28 cellular contexts compared by ENCODE assay signal in the genomic region with DNA sequence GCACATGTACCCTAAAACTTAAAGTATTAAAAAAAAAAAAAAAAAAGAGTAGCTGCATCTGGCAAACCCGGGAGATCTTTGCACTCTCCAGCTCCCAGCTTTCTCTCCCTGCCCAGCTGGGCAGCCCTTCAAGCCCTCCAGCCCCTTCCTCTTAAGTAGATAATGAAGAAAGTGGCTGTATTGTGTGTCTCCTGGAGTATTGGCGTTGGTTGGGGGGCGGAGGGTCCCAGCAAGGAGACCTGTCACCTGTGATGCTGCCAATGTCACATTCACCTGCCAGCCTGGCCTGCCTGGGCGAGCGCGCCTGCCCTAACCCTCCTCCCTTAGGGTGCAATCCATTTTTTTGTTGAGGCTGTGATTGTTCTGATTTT. TPM values are rescaled to one million over a fixed set of nuclear protein-coding genes. Genes with fewer than 3 reads are reported as not detected.
DNase-seq lines count a peak whose midpoint lies in the region; ATAC-seq and TF ChIP-seq lines count a peak whose summit lies in the region.
"Had no signal": no experiment of that assay in that cellular context is flagged by ENCODE, and none has a peak within 500 bp of the region (broad histone marks: within the 10 kb centered on the region; RNA-seq: fewer than 3 reads in every experiment).

No MANE protein-coding gene starts in this region.

- H3K27me3 Mint-ChIP-seq in WTC11 (ENCODE audit: low read depth) (peaks cover 64% of the 10 kb centered on the region), mesothelial cell of epicardium (ENCODE audit: low read depth) (peaks cover 75% of the 10 kb centered on the region)

- TF ChIP-seq CTCF in 22Rv1 (IDR thresholded peaks at IDR 0.05): no peak
- no peak for TF ChIP-seq CTCF in WTC11 (IDR thresholded peaks at IDR 0.05)
- TF ChIP-seq CTCF in mesothelial cell of epicardium (IDR thresholded peaks at IDR 0.05; ENCODE audit: unreplicated experiment): no peak

- H3K4me3 ChIP-seq in neuronal stem cell (ENCODE audit: low read length in 2 of 2): no peak overlapping the region

- H3K4ac ChIP-seq in neuronal stem cell (ENCODE audit: low read length): no peak overlapping the region

- H2BK15ac ChIP-seq in neuronal stem cell (ENCODE audit: low read length): no peak overlapping the region

- peaks cover 2% of the 10 kb centered on the region for H3K79me1 ChIP-seq in neuronal stem cell (ENCODE audit: low read depth, low read length)

- H3K36me3 Mint-ChIP-seq in WTC11 (no peaks in the 10 kb centered on the region), mesothelial cell of epicardium (peaks cover 2% of the 10 kb centered on the region)
- H3K36me3 Mint-ChIP-seq: CD14-positive monocyte had no signal

- WGBS in neuronal stem cell (ENCODE audit: extremely low coverage in 2 of 2, insufficient read length in 2 of 2, insufficient replicate concordance in 1 of 2), 2 donors: no CpG with 5 or more reads among the region's 6 CpGs

- H4K91ac ChIP-seq in neuronal stem cell (ENCODE audit: low read depth, low read length, poor library complexity): no peak overlapping the region

- CTCF ChIA-PET in WTC11 (lab: Charles Lee): interaction anchor here (0.6 to 3.7 kb wide), 3 partner anchors 14 to 52 kb away, joined by 3 to 23 read pairs (median 4); no protein-coding TSS in a partner anchor

- H3K4me1 Mint-ChIP-seq in WTC11: peaks cover 11% of the 10 kb centered on the region
- peaks cover 5% of the 10 kb centered on the region for H3K4me1 Mint-ChIP-seq in mesothelial cell of epicardium

- H3K9me3 ChIP-seq in neuronal stem cell (replicated peaks in 1 of 2; ENCODE audit: control insufficient read depth in 2 of 2, insufficient read depth in 1 of 2, low read depth in 1 of 2, low read length in 2 of 2): peaks cover 0 to 4% of the 10 kb centered on the region in 2 donors
- H3K9me3 ChIP-seq: SK-N-SH had no signal

- H2BK5ac ChIP-seq in neuronal stem cell (ENCODE audit: low read length): no peak overlapping the region

- no peaks in the 10 kb centered on the region for H3K4me1 ChIP-seq in neuronal stem cell (ENCODE audit: control insufficient read depth in 2 of 2, insufficient read depth in 1 of 2, low read depth in 1 of 2, low read length in 2 of 2)

- H3K27ac Mint-ChIP-seq in WTC11 (no peak overlapping the region), mesothelial cell of epicardium (no peak overlapping the region)
- H3K27ac Mint-ChIP-seq: CD14-positive monocyte, H9, HFFc6 had no signal

- no peak overlapping the region for H3K4me2 ChIP-seq in neuronal stem cell (ENCODE audit: insufficient read depth, low read length, poor library complexity, severe bottlenecking)
- H3K4me2 ChIP-seq: SK-N-SH had no signal

- H3K27me3 ChIP-seq in neuronal stem cell (ENCODE audit: control insufficient read depth in 3 of 3, insufficient read depth in 3 of 3, low read depth in 1 of 3, low read length in 3 of 3): peaks cover 12 to 47% (median 35%) of the 10 kb centered on the region in 3 experiments

- H3K4me3 Mint-ChIP-seq in WTC11 (0 out of 2 replicates have a peak overlapping the region, but pooled peaks have one; percentile 14), mesothelial cell of epicardium (no peak overlapping the region)
- H3K4me3 Mint-ChIP-seq: HFFc6 had no signal

- H2AFZ ChIP-seq in neuronal stem cell (ENCODE audit: low read length): no peak overlapping the region

- POLR2A ChIA-PET in WTC11 (lab: Charles Lee): no interaction called here

- H3K23ac ChIP-seq in neuronal stem cell (ENCODE audit: low read depth, low read length, poor library complexity): no peak overlapping the region

- intact Hi-C loops in Right ventricle myocardium inferior (cut with DNase I): no loop called here

- DNase-seq in WTC11 (ENCODE audit: low spot score): no peak
- DNase-seq in left lobe of liver (ENCODE audit: low spot score): no peak
- DNase-seq in neuronal stem cell (ENCODE audit: low spot score): no peak
- no peak for DNase-seq in mesothelial cell of epicardium (ENCODE audit: low spot score in 2 of 2, unreplicated experiment in 2 of 2)
- DNase-seq in Right ventricle myocardium inferior (ENCODE audit: missing footprints): no peak
- DNase-seq: AML-193; COR-L47; H9; HFFc6; KG1; NCI-H1092; NCI-H1436 treated with DMSO at 0.1 percent for 48 hours; NCI-H1930; NCI-H2227 treated with DMSO at 0.1 percent for 48 hours; NCI-H510A treated with DMSO at 0.1 percent for 48 hours; NCI-H748 treated with DMSO at 0.1 percent for 48 hours; NK-92 treated with Interleukin-12 subunit alpha and Interleukin-12 subunit beta, amount 100 ng/mL, for 24 hours; SIG-M5; SK-N-SH had no signal

- no peaks in the 10 kb centered on the region for H3K36me3 ChIP-seq in neuronal stem cell (replicated peaks in 1 of 2; ENCODE audit: control insufficient read depth in 2 of 2, insufficient read depth in 2 of 2, low read length in 2 of 2)

- no peak overlapping the region for H3K9ac ChIP-seq in neuronal stem cell (ENCODE audit: low read depth, low read length, poor library complexity)
- H3K9ac ChIP-seq: SK-N-SH had no signal

- no peak overlapping the region for H3K14ac ChIP-seq in neuronal stem cell (ENCODE audit: low read length)

- H2BK12ac ChIP-seq in neuronal stem cell (ENCODE audit: low read length): no peak overlapping the region

- ATAC-seq in WTC11 (no peak), left lobe of liver (peak; percentile 14), HG03457 (IDR thresholded peaks at IDR 0.05; ENCODE audit: unreplicated experiment) (no peak), HG03432 (IDR thresholded peaks at IDR 0.05; ENCODE audit: unreplicated experiment) (no peak), Right ventricle myocardium inferior (no peak)

- H3K27ac ChIP-seq in 22Rv1 (peak overlapping the region; percentile 82), neuronal stem cell (replicated peaks; ENCODE audit: low read length) (no peak overlapping the region)
- H3K27ac ChIP-seq: RWPE1 had no signal

- peak overlapping the region; percentile 48 for H3K18ac ChIP-seq in neuronal stem cell (ENCODE audit: low read length)

- no peak overlapping the region for H4K8ac ChIP-seq in neuronal stem cell (ENCODE audit: low read depth, low read length)

- H2AK5ac ChIP-seq in neuronal stem cell (ENCODE audit: low read depth, low read length): no peak overlapping the region

- no peak overlapping the region for H2BK120ac ChIP-seq in neuronal stem cell (ENCODE audit: low read depth, low read length)

- H3K9me3 Mint-ChIP-seq in WTC11: no peaks in the 10 kb centered on the region
- H3K9me3 Mint-ChIP-seq in mesothelial cell of epicardium: no peaks in the 10 kb centered on the region
- H3K9me3 Mint-ChIP-seq: H9, HFFc6 had no signal

TF ChIP-seq in WTC11, 78 proteins besides CTCF, POLR2A, EP300 and RAD21:
- TF ChIP-seq MYBL2 (CRISPR knock-in tag; IDR thresholded peaks at IDR 0.05): no peak
- TF ChIP-seq ZNF396 (CRISPR knock-in tag; IDR thresholded peaks at IDR 0.05; ENCODE audit: borderline replicate concordance): no peak
- TF ChIP-seq ZNF671 (CRISPR knock-in tag; IDR thresholded peaks at IDR 0.05): no peak
- TF ChIP-seq, protein P1, sequence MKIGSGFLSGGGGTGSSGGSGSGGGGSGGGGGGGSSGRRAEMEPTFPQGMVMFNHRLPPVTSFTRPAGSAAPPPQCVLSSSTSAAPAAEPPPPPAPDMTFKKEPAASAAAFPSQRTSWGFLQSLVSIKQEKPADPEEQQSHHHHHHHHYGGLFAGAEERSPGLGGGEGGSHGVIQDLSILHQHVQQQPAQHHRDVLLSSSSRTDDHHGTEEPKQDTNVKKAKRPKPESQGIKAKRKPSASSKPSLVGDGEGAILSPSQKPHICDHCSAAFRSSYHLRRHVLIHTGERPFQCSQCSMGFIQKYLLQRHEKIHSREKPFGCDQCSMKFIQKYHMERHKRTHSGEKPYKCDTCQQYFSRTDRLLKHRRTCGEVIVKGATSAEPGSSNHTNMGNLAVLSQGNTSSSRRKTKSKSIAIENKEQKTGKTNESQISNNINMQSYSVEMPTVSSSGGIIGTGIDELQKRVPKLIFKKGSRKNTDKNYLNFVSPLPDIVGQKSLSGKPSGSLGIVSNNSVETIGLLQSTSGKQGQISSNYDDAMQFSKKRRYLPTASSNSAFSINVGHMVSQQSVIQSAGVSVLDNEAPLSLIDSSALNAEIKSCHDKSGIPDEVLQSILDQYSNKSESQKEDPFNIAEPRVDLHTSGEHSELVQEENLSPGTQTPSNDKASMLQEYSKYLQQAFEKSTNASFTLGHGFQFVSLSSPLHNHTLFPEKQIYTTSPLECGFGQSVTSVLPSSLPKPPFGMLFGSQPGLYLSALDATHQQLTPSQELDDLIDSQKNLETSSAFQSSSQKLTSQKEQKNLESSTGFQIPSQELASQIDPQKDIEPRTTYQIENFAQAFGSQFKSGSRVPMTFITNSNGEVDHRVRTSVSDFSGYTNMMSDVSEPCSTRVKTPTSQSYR (CRISPR knock-in tag; IDR thresholded peaks at IDR 0.05): no peak
- no peak for TF ChIP-seq ZNF317 (CRISPR knock-in tag; IDR thresholded peaks at IDR 0.05; ENCODE audit: borderline replicate concordance, low read depth)
- no peak for TF ChIP-seq ZNF263 (CRISPR knock-in tag; IDR thresholded peaks at IDR 0.05; ENCODE audit: low read depth)

RNA-seq across cellular contexts. Expression of a gene that starts 2.0 kb away (rescaled TPM):
- 1.3 to 2.8 TPM (median 1.7 TPM) in 3 replicates for total RNA-seq in WTC11 (2021)
- 125 TPM for total RNA-seq in left lobe of liver
- polyA plus RNA-seq in neuronal stem cell (2013, experiment 1 of 2): 0.75 TPM
- polyA plus RNA-seq in neuronal stem cell (2013, experiment 2 of 2): 0.66 TPM
- 0.76 to 0.78 TPM (median 0.77 TPM) in 3 replicates for total RNA-seq in mesothelial cell of epicardium
- 0.16 TPM for total RNA-seq in Right ventricle myocardium inferior
- total RNA-seq: HFFc6 had no signal
- polyA plus RNA-seq: AG04450, CD14-positive monocyte had no signal

RNA-seq across cellular contexts. Expression of a gene that starts 17.4 kb away (rescaled TPM):
- total RNA-seq in WTC11 (2021) (140 to 163 TPM (median 148 TPM) in 3 replicates), left lobe of liver (41.3 TPM), mesothelial cell of epicardium (78.9 to 83.6 TPM (median 83.3 TPM) in 3 replicates), Right ventricle myocardium inferior (86.3 TPM)
- 76.7 TPM for polyA plus RNA-seq in neuronal stem cell (2013, experiment 1 of 2)
- 81.1 TPM for polyA plus RNA-seq in neuronal stem cell (2013, experiment 2 of 2)

RNA-seq across cellular contexts. Expression of a gene that starts 43.4 kb away (rescaled TPM):
- total RNA-seq in WTC11 (2021) (not detected in 3 replicates), left lobe of liver (not detected), mesothelial cell of epicardium (not detected in 3 replicates), Right ventricle myocardium inferior (not detected)
- polyA plus RNA-seq in neuronal stem cell (2013, experiment 1 of 2): not detected
- not detected for polyA plus RNA-seq in neuronal stem cell (2013, experiment 2 of 2)
- total RNA-seq: A172, G401, H9, HFFc6, HT1080 had no signal
- polyA plus RNA-seq: AG04450, CD14-positive monocyte, SK-N-SH had no signal

Comparison
In these comparisons a context has a peak if more than half of its experiments do, and no peak if none do; other contexts are left out.
1. RNA of a gene that starts 2.0 kb away (total RNA-seq): 125 TPM in left lobe of liver (single experiment); 1.3 to 2.8 TPM in WTC11, 0.76 to 0.78 TPM in mesothelial cell of epicardium and 0.16 TPM in Right ventricle myocardium inferior (single experiment); every median in the first group is over 10 times any median in the second.